In the genomic region with DNA sequence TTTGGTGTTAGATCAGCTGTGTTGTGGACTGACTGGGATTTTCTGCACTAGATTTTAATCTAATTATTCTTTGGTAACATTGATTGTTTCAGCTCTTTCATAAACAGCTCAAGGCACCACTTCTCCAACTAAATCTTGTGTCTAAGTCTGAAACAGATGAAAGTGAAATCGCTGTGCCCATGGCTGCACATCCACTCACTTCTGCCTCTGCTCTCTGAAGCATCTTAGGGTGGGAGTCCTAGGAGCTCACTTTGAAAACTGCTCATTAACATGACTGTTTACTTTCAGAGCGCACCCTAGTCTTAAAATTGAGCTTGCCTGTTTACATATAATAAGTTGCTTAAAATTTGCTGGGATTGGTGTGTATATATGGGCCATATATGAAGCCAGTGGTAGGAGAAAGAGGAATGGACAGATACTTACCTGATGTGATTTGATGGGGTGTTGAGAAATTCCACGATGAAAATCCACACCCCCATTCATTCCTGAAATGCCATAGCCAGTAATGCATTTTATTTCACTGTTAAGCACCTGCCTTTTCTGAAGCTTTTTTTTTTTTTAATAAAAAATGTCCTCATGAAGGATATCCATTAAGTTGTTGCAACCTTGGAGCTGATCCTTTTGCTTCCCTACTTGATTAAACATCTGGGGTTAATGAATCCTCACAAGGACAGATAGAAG, we compare ENCODE assay signal across 21 cellular contexts. TPM values are rescaled to one million over a fixed set of nuclear protein-coding genes. Genes with fewer than 3 reads are reported as not detected.
A peak's percentile ranks its signal among the peaks of the same experiment; 100 is the strongest.
DNase-seq lines count a peak whose midpoint lies in the region; ATAC-seq and TF ChIP-seq lines count a peak whose summit lies in the region.
"Had no signal": no experiment of that assay in that cellular context is flagged by ENCODE, and none has a peak within 500 bp of the region (broad histone marks: within the 10 kb centered on the region; RNA-seq: fewer than 3 reads in every experiment).

No MANE protein-coding gene starts in this region.

- H3K36me3 ChIP-seq in GM23248 (ENCODE audit: low read depth) (peaks cover 8% of the 10 kb centered on the region), IMR-90 (ENCODE audit: control insufficient read depth, insufficient read depth, low read length) (peaks cover 8% of the 10 kb centered on the region)
- H3K36me3 ChIP-seq: lower lobe of right lung had no signal

- H3K4me3 Mint-ChIP-seq in nephron (no peak overlapping the region), natural killer cell (no peak overlapping the region)
- H3K4me3 Mint-ChIP-seq: activated CD4-positive, alpha-beta T cell treated with anti-CD3 and anti-CD28 coated beads, Interleukin-2, amount 10 ng/mL, durations not matched to agents 7 days and 5 days; central memory CD8-positive, alpha-beta T cell had no signal

- H3K4me1 ChIP-seq in GM23248 (ENCODE audit: insufficient read depth): peaks cover 60% of the 10 kb centered on the region
- H3K4me1 ChIP-seq in IMR-90 (ENCODE audit: control insufficient read depth, insufficient read depth, low read length): peaks cover 16% of the 10 kb centered on the region

- no peaks in the 10 kb centered on the region for H3K27me3 Mint-ChIP-seq in nephron (ENCODE audit: low read depth)
- peaks cover 2 to 7% of the 10 kb centered on the region in 2 donors for H3K27me3 Mint-ChIP-seq in natural killer cell (ENCODE audit: low read depth in 2 of 2)
- H3K27me3 Mint-ChIP-seq: activated CD4-positive, alpha-beta T cell treated with anti-CD3 and anti-CD28 coated beads, Interleukin-2, amount 10 ng/mL, durations not matched to agents 7 days and 5 days had no signal

- H3K4ac ChIP-seq in IMR-90 (ENCODE audit: low read depth, low read length): peak overlapping the region; percentile 79

- H2BK20ac ChIP-seq in IMR-90 (ENCODE audit: low read depth, low read length): peak overlapping the region; percentile 57; the same call in 1 of the 2 replicates

- no peak for TF ChIP-seq POLR2A in IMR-90 (IDR thresholded peaks at IDR 0.05; ENCODE audit: low read depth, low read length)

- 89 to 95% methylated on average over 3 of the region's 3 CpGs for WGBS in GM23248 (ENCODE audit: low coverage in 1 of 2, low lambda C conversion rate in 2 of 2, missing lambda C conversion rate in 2 of 2), 2 experiments
- whole genome bisulfite sequencing in IMR-90 (ENCODE audit: extremely low coverage in 2 of 2, insufficient read length in 1 of 2), 2 experiments: no CpG with 5 or more reads among the region's 3 CpGs

- H3K79me2 ChIP-seq in GM23248 (ENCODE audit: insufficient read depth): peaks cover 94% of the 10 kb centered on the region

- no peak overlapping the region; the same call in 1 of the 2 replicates for H4K5ac ChIP-seq in IMR-90 (ENCODE audit: low read depth, low read length)

- H2AK5ac ChIP-seq in IMR-90 (ENCODE audit: low read depth, low read length): peak overlapping the region; percentile 95; the same call in 1 of the 2 replicates

- no peak for TF ChIP-seq RAD21 in IMR-90 (IDR thresholded peaks at IDR 0.05; ENCODE audit: low read length)

- H3K27ac Mint-ChIP-seq in nephron (peak overlapping the region in 2 of 3 experiments; percentile 4 to 34), natural killer cell (no peak overlapping the region)
- H3K27ac Mint-ChIP-seq: activated CD4-positive, alpha-beta T cell treated with anti-CD3 and anti-CD28 coated beads, Interleukin-2, amount 10 ng/mL, durations not matched to agents 7 days and 5 days had no signal

- H3K9me1 ChIP-seq in IMR-90 (ENCODE audit: insufficient read depth, low read length): peaks cover 3% of the 10 kb centered on the region; the same call in 1 of the 2 replicates

- no peaks in the 10 kb centered on the region for H3K9me3 Mint-ChIP-seq in nephron
- H3K9me3 Mint-ChIP-seq in natural killer cell: no peaks in the 10 kb centered on the region
- H3K9me3 Mint-ChIP-seq: activated CD4-positive, alpha-beta T cell treated with anti-CD3 and anti-CD28 coated beads, Interleukin-2, amount 10 ng/mL, durations not matched to agents 7 days and 5 days; central memory CD8-positive, alpha-beta T cell had no signal

- peak overlapping the region; percentile 63 for H3K23ac ChIP-seq in IMR-90 (ENCODE audit: low read depth, low read length)

- H4K8ac ChIP-seq in IMR-90 (ENCODE audit: low read depth in 2 of 2, low read length in 2 of 2): no peak overlapping the region; a peak in 1 of 4 replicates

- no peak for TF ChIP-seq CTCF in IMR-90 (conservative IDR thresholded peaks at IDR 0.05; ENCODE audit: low read depth, low read length)
- no peak for TF ChIP-seq CTCF in nephron (IDR thresholded peaks at IDR 0.05; ENCODE audit: unreplicated experiment in 3 of 3)
- no peak for TF ChIP-seq CTCF in natural killer cell (IDR thresholded peaks at IDR 0.05)

- H3K14ac ChIP-seq in IMR-90 (replicated peaks; ENCODE audit: low read depth, low read length): peak overlapping the region; percentile 96

- H4K20me1 ChIP-seq in GM23248 (ENCODE audit: insufficient read depth): no peaks in the 10 kb centered on the region
- no peaks in the 10 kb centered on the region for H4K20me1 ChIP-seq in IMR-90 (ENCODE audit: insufficient read depth, low read length)

- intact Hi-C loops in IMR-90 (cut with micrococcal nuclease) (no loop called here), natural killer cell (cut with micrococcal nuclease) (no loop called here)

- H2BK15ac ChIP-seq in IMR-90 (ENCODE audit: low read depth, low read length): no peak overlapping the region

- no peak overlapping the region for H4K91ac ChIP-seq in IMR-90 (ENCODE audit: insufficient read depth, low read depth, low read length)

- in situ Hi-C loops in GM23248 (cut with MboI): no loop called here
- in situ Hi-C loops in IMR-90 (cut with MboI; ENCODE audit: low sequenced_read_pairs): no loop called here

- H3F3A ChIP-seq in GM23248 (ENCODE audit: insufficient read depth): peaks cover 58% of the 10 kb centered on the region

- ATAC-seq in GM18511 (IDR thresholded peaks at IDR 0.05; ENCODE audit: unreplicated experiment) (peak; percentile 59), IMR-90 (ENCODE audit: low read depth) (no peak), natural killer cell (no peak)
- ATAC-seq: heart left ventricle, lower lobe of right lung had no signal

- H3K4me1 Mint-ChIP-seq in nephron: peaks cover 41% of the 10 kb centered on the region
- peaks cover 0 to 4% of the 10 kb centered on the region in 2 donors for H3K4me1 Mint-ChIP-seq in natural killer cell

- no peak overlapping the region for H2AFZ ChIP-seq in GM23248
- H2AFZ ChIP-seq in IMR-90 (replicated peaks; ENCODE audit: low read length, poor library complexity): no peak overlapping the region

- no TSS peak for BruUV-seq in IMR-90 (replicated peaks; lab: Mats Ljungman, UMichigan)

- peak overlapping the region; percentile 93 for H2BK5ac ChIP-seq in IMR-90 (ENCODE audit: low read depth, low read length, poor library complexity, severe bottlenecking)

- H2BK120ac ChIP-seq in IMR-90 (ENCODE audit: low read depth, low read length): peak overlapping the region; percentile 63; the same call in 1 of the 2 replicates

- POLR2A ChIA-PET in IMR-90 (lab: Charles Lee; ENCODE audit: unreplicated experiment): no interaction called here

- H3K4me3 ChIP-seq in GM23248 (no peak overlapping the region), IMR-90 (ENCODE audit: insufficient read depth, low read depth, low read length) (no peak overlapping the region)
- H3K4me3 ChIP-seq: heart left ventricle, lower lobe of right lung had no signal

- dilution Hi-C loops in IMR-90 (cut with HindIII; ENCODE audit: low sequenced_read_pairs, unreplicated experiment): no loop called here

- H3K4me2 ChIP-seq in GM23248 (ENCODE audit: unreplicated experiment): peak overlapping the region; percentile 10
- H3K4me2 ChIP-seq in IMR-90 (ENCODE audit: low read depth, low read length): no peak overlapping the region

- H3K27me3 ChIP-seq in GM23248 (replicated peaks; ENCODE audit: insufficient read depth) (no peaks in the 10 kb centered on the region), IMR-90 (ENCODE audit: control insufficient read depth, insufficient read depth, low read length) (no peaks in the 10 kb centered on the region)
- H3K27me3 ChIP-seq: heart left ventricle had no signal

- no peak overlapping the region for H3K18ac ChIP-seq in IMR-90 (ENCODE audit: low read depth, low read length)

- H3K79me1 ChIP-seq in IMR-90 (ENCODE audit: low read depth in 1 of 2, low read length in 2 of 2): peaks cover 21 to 59% of the 10 kb centered on the region in 2 experiments

- H3K36me3 Mint-ChIP-seq in nephron (ENCODE audit: low read depth) (peaks cover 23% of the 10 kb centered on the region), natural killer cell (no peaks in the 10 kb centered on the region)

- peak overlapping the region; percentile 98 for H3K27ac ChIP-seq in GM23248
- peak overlapping the region; percentile 68; the same call in 1 of the 2 replicates for H3K27ac ChIP-seq in IMR-90 (ENCODE audit: insufficient read depth, low read length)
- H3K27ac ChIP-seq: lower lobe of right lung had no signal

- H3K9me2 ChIP-seq in GM23248 (ENCODE audit: insufficient read depth): no peaks in the 10 kb centered on the region

- no peaks in the 10 kb centered on the region for H3K9me3 ChIP-seq in GM23248 (ENCODE audit: low read depth)
- H3K9me3 ChIP-seq in IMR-90 (ENCODE audit: control insufficient read depth, insufficient read depth, low read length): no peaks in the 10 kb centered on the region
- H3K9me3 ChIP-seq: heart left ventricle, lower lobe of right lung had no signal

- no peak overlapping the region for H3K56ac ChIP-seq in IMR-90 (ENCODE audit: extremely low read depth, insufficient read depth, low read length)

- CTCF ChIA-PET in IMR-90 (lab: Yijun Ruan, JAX): no interaction called here

- no peak overlapping the region for H3K9ac ChIP-seq in GM23248
- no peak overlapping the region for H3K9ac ChIP-seq in IMR-90 (ENCODE audit: low read depth, low read length)

- H2AK9ac ChIP-seq in IMR-90 (replicated peaks; ENCODE audit: low read depth, low read length, poor library complexity): no peak overlapping the region

- DNase-seq in GM23248 (no peak), IMR-90 (no peak), NCI-H1417 (lab: John Stamatoyannopoulos, UW) (no peak), natural killer cell (no peak), NCI-H2081 treated with DMSO at 0.1 percent for 48 hours (lab: John Stamatoyannopoulos, UW) (no peak), NCI-H1930 (lab: John Stamatoyannopoulos, UW) (no peak)
- DNase-seq: activated CD4-positive, alpha-beta T cell treated with anti-CD3 and anti-CD28 coated beads, Interleukin-2, amount 10 ng/mL, durations not matched to agents 7 days and 5 days; activated CD8-positive, alpha-beta memory T cell treated with anti-CD3 and anti-CD28 coated beads, Interleukin-2, amount 50 U/mL, for 4 hours; activated gamma-delta T cell treated with Interleukin-2 at 50 U/mL for 16 hours; amygdala; DND-41; effector CD8-positive, alpha-beta T cell; heart left ventricle; lower lobe of right lung; NCI-H1105; NCI-H2171 treated with DMSO at 0.1 percent for 48 hours; stimulated activated CD4-positive, alpha-beta T cell treated with anti-CD3 and anti-CD28 coated beads, Interleukin-4, amount 100 ng/mL, for 1 hour; substantia nigra had no signal

RNA-seq across cellular contexts. Expression of gene PPFIBP1, which starts 52.8 kb away (rescaled TPM):
- 99.7 and 101 TPM in 2 replicates for total RNA-seq in GM23248 (2014; rRNA removed; shearing (Covaris generic))
- 80.2 and 86.0 TPM in 2 replicates for polyA plus RNA-seq in GM23248 (2016; fragmentation: Nextera tagmentation; extraction: Ambion mirVana)
- 72.2 and 78.6 TPM in 2 replicates for total RNA-seq in IMR-90 (2012; rRNA removed)
- 27.5 and 30.4 TPM in 2 replicates for polyA plus RNA-seq in IMR-90 (2012; rRNA removed)
- 6.9 and 9.1 TPM in 2 replicates for polyA plus RNA-seq in IMR-90 (2012; cell fraction: cytosol; rRNA removed)
- polyA plus RNA-seq in IMR-90 (2012; cell fraction: nucleus; rRNA removed; ENCODE audit: low replicate concordance): 14.5 and 64.6 TPM in 2 replicates
- 1 to 10 TPM in 2 of 3 donors, under 1 TPM in 1; 0.73 to 1.6 (median 1.4) TPM for total RNA-seq in natural killer cell

Comparison
In these comparisons a context has a peak if more than half of its experiments do, and no peak if none do; other contexts are left out.
1. H3K27ac Mint-ChIP-seq: peak in nephron (2 of 3); none in natural killer cell (0 of 2).
2. RNA of gene PPFIBP1, which starts 52.8 kb away (total RNA-seq): 99.7 to 101 TPM in GM23248 and 72.2 to 78.6 TPM in IMR-90; 0.73 to 1.6 TPM in natural killer cell; every median in the first group is over 10 times any median in the second.